8 cellular contexts compared by ENCODE assay signal in genomic region chr20:62030834-62031434, GRCh38. TPM values are rescaled to one million over a fixed set of nuclear protein-coding genes. Genes with fewer than 3 reads are reported as not detected.
DNase-seq lines count a peak whose midpoint lies in the region; ATAC-seq and TF ChIP-seq lines count a peak whose summit lies in the region.

No MANE protein-coding gene starts in this region.

- H3K27me3 Mint-ChIP-seq in neural progenitor cell (ENCODE audit: insufficient read depth, low read depth), result peaks cover 5% of the 10 kb centered on the region

- H2AFZ ChIP-seq in neural progenitor cell (replicated peaks), result no peak overlapping the region

- no peaks in the 10 kb centered on the region for H3K36me3 ChIP-seq in neural progenitor cell
- no peaks in the 10 kb centered on the region for H3K36me3 ChIP-seq in uterus

- TF ChIP-seq CTCF in neural progenitor cell (IDR thresholded peaks at IDR 0.05), result no peak
- TF ChIP-seq CTCF in uterus (IDR thresholded peaks at IDR 0.05), result no peak

- DNase-seq in activated CD4-positive, alpha-beta T cell treated with anti-CD3 and anti-CD28 coated beads, Interleukin-2, amount 50 U/mL, for 1 hour, result peak; percentile 25
- DNase-seq in neural progenitor cell (ENCODE audit: low spot score), result no peak
- DNase-seq in KBM-7, result no peak
- no peak for DNase-seq in uterus
- no peak for DNase-seq in NCI-H2029 treated with DMSO at 0.1 percent for 48 hours (lab: John Stamatoyannopoulos, UW)

- intact Hi-C loops in uterus (cut with DNase I; ENCODE audit: low total_unique reads), result no loop called here

- no peaks in the 10 kb centered on the region for H3K36me3 Mint-ChIP-seq in neural progenitor cell

- H3K79me2 ChIP-seq in neural progenitor cell (ENCODE audit: low read depth), result peaks cover 100% of the 10 kb centered on the region

- peaks cover 82% of the 10 kb centered on the region for H4K20me1 ChIP-seq in neural progenitor cell (ENCODE audit: low read depth)

- H3K4me1 Mint-ChIP-seq in neural progenitor cell, result peaks cover 59% of the 10 kb centered on the region

- peak; percentile 86 for ATAC-seq in GM18868 (IDR thresholded peaks at IDR 0.05; ENCODE audit: unreplicated experiment)
- ATAC-seq in HG02870 (IDR thresholded peaks at IDR 0.05; ENCODE audit: unreplicated experiment), result peak; percentile 67
- ATAC-seq in GM19452 (IDR thresholded peaks at IDR 0.05; ENCODE audit: unreplicated experiment), result no peak

- H3K9ac ChIP-seq in neural progenitor cell, result no peak overlapping the region

- no peaks in the 10 kb centered on the region for H3K9me3 ChIP-seq in neural progenitor cell (ENCODE audit: low read depth)
- H3K9me3 ChIP-seq in uterus, result no peaks in the 10 kb centered on the region

- no peak overlapping the region for H3K4me3 ChIP-seq in neural progenitor cell
- H3K4me3 ChIP-seq in uterus, result no peak overlapping the region

- H3K27ac ChIP-seq in neural progenitor cell (no peak overlapping the region), uterus (no peak overlapping the region)

- in situ Hi-C loops in KBM-7 (cut with MboI; ENCODE audit: low pct_unique_long_range_greater_than_20kb, low sequenced_read_pairs), result no loop called here

- H3K4me1 ChIP-seq in neural progenitor cell, result peaks cover 35% of the 10 kb centered on the region
- H3K4me1 ChIP-seq in uterus, result peaks cover 0 to 6% of the 10 kb centered on the region in 2 donors

- H3K27me3 ChIP-seq in neural progenitor cell (no peaks in the 10 kb centered on the region), uterus (no peaks in the 10 kb centered on the region)

- peaks cover 5% of the 10 kb centered on the region for H3F3A ChIP-seq in neural progenitor cell (ENCODE audit: low read depth)

- no peak for TF ChIP-seq POLR2A in uterus (IDR thresholded peaks at IDR 0.05)

- no peak overlapping the region for H3K4me3 Mint-ChIP-seq in neural progenitor cell

- H3K9me3 Mint-ChIP-seq in neural progenitor cell, result peaks cover 9% of the 10 kb centered on the region

- H3K27ac Mint-ChIP-seq in neural progenitor cell, result peak overlapping the region; percentile 46

- no peak overlapping the region for H3K4me2 ChIP-seq in neural progenitor cell

RNA-seq across cellular contexts. Expression of gene TAF4, which starts 34.7 kb away (rescaled TPM):
- total RNA-seq in neural progenitor cell (ENCODE audit: low replicate concordance) (9.9 and 10.8 TPM in 2 replicates), uterus (10 to 100 TPM in 2 of 4 donors, 1 to 10 TPM in 2; 6.2 to 37.6 (median 10.7) TPM)
